22 cellular contexts compared by ENCODE assay signal in the genomic region with DNA sequence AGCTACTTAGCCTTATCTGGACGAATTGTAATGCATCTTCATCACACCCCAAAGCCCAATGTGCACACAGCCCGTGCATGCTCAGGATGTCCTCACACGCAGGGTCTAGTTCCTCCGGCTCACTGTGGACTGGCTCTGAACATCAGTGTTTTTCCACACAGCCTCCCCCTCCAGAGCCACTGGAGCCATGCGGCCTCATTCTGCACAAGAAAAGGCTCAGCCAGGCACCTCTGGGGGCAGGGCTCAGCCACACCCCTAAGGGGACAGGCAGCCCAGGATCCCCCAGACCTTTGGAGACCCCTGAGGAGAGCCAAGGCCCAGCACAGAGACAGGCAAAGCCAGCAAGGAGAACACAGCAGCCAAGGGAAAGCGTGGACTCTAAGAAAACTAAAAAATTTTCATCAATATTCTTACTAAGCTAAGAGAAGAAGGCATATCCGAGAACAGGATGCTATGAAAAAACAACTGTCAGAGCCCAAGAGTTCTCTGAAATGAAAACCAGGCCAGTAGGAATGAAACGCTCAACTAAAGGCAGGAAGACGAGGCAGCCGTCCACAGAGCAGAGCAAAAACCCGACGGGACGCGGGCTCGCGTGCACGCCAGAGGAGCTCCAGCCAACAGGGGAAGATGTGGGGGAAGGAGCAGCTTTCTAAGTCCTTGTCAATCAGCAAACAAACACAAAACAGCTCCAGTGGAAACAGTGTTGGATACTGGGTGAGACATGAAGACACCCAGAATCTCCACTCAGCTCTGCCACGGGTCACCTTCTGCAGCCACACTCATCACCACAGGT. TPM values are rescaled to one million over a fixed set of nuclear protein-coding genes. Genes with fewer than 3 reads are reported as not detected.
DNase-seq lines count a peak whose midpoint lies in the region; ATAC-seq, FAIRE-seq and TF ChIP-seq lines count a peak whose summit lies in the region.
"Had no signal": no experiment of that assay in that cellular context is flagged by ENCODE, and none has a peak within 500 bp of the region (broad histone marks: within the 10 kb centered on the region; RNA-seq: fewer than 3 reads in every experiment).

No MANE protein-coding gene starts in this region.

- H3K4me1 ChIP-seq in iPS-15b (ENCODE audit: control insufficient read depth, insufficient read depth, low read length) (peaks cover 8% of the 10 kb centered on the region), esophagus muscularis mucosa (peaks cover 0 to 9% (median 5%) of the 10 kb centered on the region in 4 donors)

- no peak for FAIRE-seq in GM12892 (lab: Jason Lieb, UNC)
- FAIRE-seq: HepG2, RCC 7860 had no signal

- TF ChIP-seq POLR2A in GM12892 (IDR thresholded peaks at IDR 0.05; ENCODE audit: low read depth, low read length) = no peak
- no peak for TF ChIP-seq POLR2A in esophagus muscularis mucosa (IDR thresholded peaks at IDR 0.05; ENCODE audit: low read depth)

- H3K36me3 ChIP-seq in iPS-15b (ENCODE audit: control insufficient read depth, insufficient read depth, low read length) = peaks cover 7% of the 10 kb centered on the region
- peaks cover 8 to 74% (median 44%) of the 10 kb centered on the region in 4 donors for H3K36me3 ChIP-seq in esophagus muscularis mucosa

- CTCF ChIA-PET in RWPE1 (lab: Yijun Ruan, JAX) = interaction anchor here (0.6 to 1.4 kb wide), 4 partner anchors 10 to 108 kb away, joined by 3 to 7 read pairs (median 5); no protein-coding TSS in a partner anchor

- H3K4me3 ChIP-seq in iPS-15b (ENCODE audit: low read depth, low read length) (no peak overlapping the region), esophagus muscularis mucosa (no peak overlapping the region)

- peak; percentile 3 for DNase-seq in activated CD8-positive, alpha-beta memory T cell treated with anti-CD3 and anti-CD28 coated beads, Interleukin-2, amount 50 U/mL, for 4 hours
- no peak for DNase-seq in activated CD8-positive, alpha-beta memory T cell treated with anti-CD3 and anti-CD28 coated beads, Interleukin-2, amount 50 U/mL, for 48 hours
- no peak for DNase-seq in RWPE1 (ENCODE audit: low spot score)
- peak; percentile 49 for DNase-seq in posterior vena cava (ENCODE audit: low spot score)
- DNase-seq in GM12892 (ENCODE audit: insufficient read length) = no peak
- DNase-seq in esophagus muscularis mucosa (ENCODE audit: extremely low spot score) = no peak
- DNase-seq: AML-193, DND-41, HCEC 1CT, KBM-7, NCI-H1105 treated with DMSO at 0.1 percent for 48 hours, NCI-H1694 treated with DMSO at 0.1 percent for 48 hours, NCI-H2107, NCI-H2227 treated with DMSO at 0.1 percent for 48 hours, NCI-H510A treated with DMSO at 0.1 percent for 48 hours, NCI-H774 had no signal

- no peak for TF ChIP-seq CTCF in RWPE1 (conservative IDR thresholded peaks at IDR 0.05; ENCODE audit: low read depth)
- TF ChIP-seq CTCF in esophagus muscularis mucosa (IDR thresholded peaks at IDR 0.05) = no peak

- no peak for TF ChIP-seq EP300 in esophagus muscularis mucosa (IDR thresholded peaks at IDR 0.05)

- H3K27ac ChIP-seq in RWPE1 (peak overlapping the region; percentile 16; the same call in 1 of the 2 replicates), esophagus muscularis mucosa (replicated peaks in 1 of 4) (peak overlapping the region in 1 of 4 donors; percentile 15)
- H3K27ac ChIP-seq: 22Rv1, C4-2B had no signal

- H3K27me3 ChIP-seq in iPS-15b (ENCODE audit: control insufficient read depth, insufficient read depth, low read length) = no peaks in the 10 kb centered on the region
- H3K27me3 ChIP-seq in esophagus muscularis mucosa = no peaks in the 10 kb centered on the region

- WGBS in esophagus muscularis mucosa = 79% methylated on average over 18 of the region's 18 CpGs

- intact Hi-C loops in posterior vena cava (cut with DNase I) = no loop called here
- intact Hi-C loops in esophagus muscularis mucosa (cut with DNase I) = no loop called here

- POLR2A ChIA-PET in RWPE1 (lab: Yijun Ruan, JAX; ENCODE audit: low non-redundant PET) = no interaction called here

- no peaks in the 10 kb centered on the region for H3K9me3 ChIP-seq in iPS-15b (ENCODE audit: control insufficient read depth, insufficient read depth, low read length)
- no peaks in the 10 kb centered on the region for H3K9me3 ChIP-seq in esophagus muscularis mucosa

- no peak for ATAC-seq in HG02885 (IDR thresholded peaks at IDR 0.05; ENCODE audit: poor library complexity, unreplicated experiment)
- ATAC-seq: HepG2 had no signal

- H3K9ac ChIP-seq in iPS-15b (ENCODE audit: low read depth, low read length) = peak overlapping the region; percentile 26

RNA-seq across cellular contexts. Expression of gene MAP1LC3B, which starts 34.5 kb away (rescaled TPM):
- 10 to 100 TPM; 51.2 to 52.2 TPM for total RNA-seq in posterior vena cava
- 34.6 TPM for polyA plus RNA-seq in GM12892 (2012; ENCODE audit: missing spikeins)
- total RNA-seq in esophagus muscularis mucosa = 10 to 100 TPM; 49.4 to 70.6 (median 57.9) TPM

RNA-seq across cellular contexts. Expression of gene FBXO31, which starts 43.0 kb away (rescaled TPM):
- total RNA-seq in posterior vena cava (10 to 100 TPM; 50.4 to 58.5 TPM), esophagus muscularis mucosa (100 to 1,000 TPM in 2 of 4 donors, 10 to 100 TPM in 2; 68.8 to 173 (median 102) TPM)
- polyA plus RNA-seq in GM12892 (2012; ENCODE audit: missing spikeins) = 10.6 TPM

Comparison
In these comparisons a context has a peak if more than half of its experiments do, and no peak if none do; other contexts are left out.
1. DNase-seq: peak in activated CD8-positive, alpha-beta memory T cell treated with anti-CD3 and anti-CD28 coated beads, Interleukin-2, amount 50 U/mL, for 4 hours (single experiment) and posterior vena cava (single experiment); none in activated CD8-positive, alpha-beta memory T cell treated with anti-CD3 and anti-CD28 coated beads, Interleukin-2, amount 50 U/mL, for 48 hours (single experiment), RWPE1 (single experiment), GM12892 (single experiment) and esophagus muscularis mucosa (single experiment).